Comparison of ENCODE assay signal across 32 cellular contexts in genomic region chr6:167569041-167569805, GRCh38.
"Had no signal": no experiment of that assay in that cellular context is flagged by ENCODE, and none has a peak within 500 bp of the region (broad histone marks: within the 10 kb centered on the region; RNA-seq: fewer than 3 reads in every experiment).

No MANE protein-coding gene starts in this region.

- H3K4me3 ChIP-seq: gastrocnemius medialis, lower lobe of right lung, ovary, prostate gland, smooth muscle cell, thyroid gland had no signal

- H3K27ac ChIP-seq: brain microvascular endothelial cell, lower lobe of right lung, ovary, prostate gland, thyroid gland, WERI-Rb-1 had no signal

- H3K27me3 Mint-ChIP-seq: dendritic cell treated with granulocyte-macrophage colony-stimulating factor and Interleukin-4, amounts not matched to agents 40 ng/mL and 50 ng/mL, for 4 days had no signal

- ATAC-seq: activated CD4-positive, CD25-positive, alpha-beta regulatory T cell treated with anti-CD3 and anti-CD28 coated beads, Interleukin-2, amount 50 U/mL, for 24 hours; gastrocnemius medialis; left lobe of liver; lower lobe of right lung; natural killer cell; stimulated activated memory B cell treated with anti-CD40 and anti-IgM and Interleukin-4, amounts not matched to agents 10 μg/mL and 1 μg/mL and 100 μg/mL, for 72 hours; stimulated activated naive CD8-positive, alpha-beta T cell treated with anti-CD3 and anti-CD28 coated beads, Interleukin-15, amount 100 ng/mL, for 72 hours had no signal

- DNase-seq: activated CD4-positive, alpha-beta T cell treated with anti-CD3 and anti-CD28 coated beads for 48 hours; activated CD4-positive, alpha-beta T cell treated with anti-CD3 and anti-CD28 coated beads, Interleukin-2, amount 50 U/mL, for 48 hours; activated CD8-positive, alpha-beta memory T cell treated with anti-CD3 and anti-CD28 coated beads, Interleukin-2, amount 50 U/mL, for 48 hours; activated gamma-delta T cell; activated naive CD4-positive, alpha-beta T cell treated with anti-CD3 and anti-CD28 coated beads, Interleukin-2, amount 10 ng/mL, durations not matched to agents 7 days and 5 days; activated T-cell treated with anti-CD3 and anti-CD28 coated beads, Interleukin-2, amount 50 U/mL, for 24 hours; amniotic stem cell; brain microvascular endothelial cell; caudate nucleus; gastrocnemius medialis; hippocampal formation; lower lobe of right lung; mesenchymal stem cell; natural killer cell; ovary; retina; stimulated activated CD4-positive, alpha-beta T cell treated with anti-CD3 and anti-CD28 coated beads, Interleukin-1b, Interleukin-23, amount 100 ng/mL, for 48 hours; stimulated activated CD4-positive, alpha-beta T cell treated with anti-CD3 and anti-CD28 coated beads, Interleukin-4, amount 100 ng/mL, for 4 hours; stimulated activated CD8-positive, alpha-beta memory T cell treated with anti-CD3 and anti-CD28 coated beads, Interleukin-4, amount 100 ng/mL, for 48 hours; stimulated activated naive CD8-positive, alpha-beta T cell treated with anti-CD3 and anti-CD28 coated beads, Interleukin-15, amount 100 ng/mL, for 72 hours; substantia nigra; SW 1271; T-helper 9 cell; thyroid gland; WERI-Rb-1 had no signal

- H3K4me3 Mint-ChIP-seq: activated naive CD4-positive, alpha-beta T cell treated with anti-CD3 and anti-CD28 coated beads, Interleukin-2, amount 10 ng/mL, durations not matched to agents 7 days and 5 days; activated T-cell treated with anti-CD3 and anti-CD28 coated beads, Interleukin-2, amount 50 U/mL, for 24 hours; dendritic cell treated with granulocyte-macrophage colony-stimulating factor and Interleukin-4, amounts not matched to agents 40 ng/mL and 50 ng/mL, for 4 days; natural killer cell; stimulated activated memory B cell treated with anti-CD40 and anti-IgM and Interleukin-4, amounts not matched to agents 10 μg/mL and 1 μg/mL and 100 μg/mL, for 72 hours; stimulated activated naive CD8-positive, alpha-beta T cell treated with anti-CD3 and anti-CD28 coated beads, Interleukin-15, amount 100 ng/mL, for 72 hours; T-helper 1 cell treated with Interleukin-12 subunit alpha and Interleukin-12 subunit beta and Interleukin-4 antibody, amounts not matched to agents 30 μg/mL and 1 μg/mL, for 36 hours had no signal

- H3K27me3 ChIP-seq: brain microvascular endothelial cell, gastrocnemius medialis, ovary, thyroid gland had no signal

- H3K9me3 Mint-ChIP-seq: activated naive CD4-positive, alpha-beta T cell treated with anti-CD3 and anti-CD28 coated beads, Interleukin-2, amount 10 ng/mL, durations not matched to agents 7 days and 5 days; activated T-cell treated with anti-CD3 and anti-CD28 coated beads, Interleukin-2, amount 50 U/mL, for 24 hours; dendritic cell treated with granulocyte-macrophage colony-stimulating factor and Interleukin-4, amounts not matched to agents 40 ng/mL and 50 ng/mL, for 4 days; natural killer cell; stimulated activated memory B cell treated with anti-CD40 and anti-IgM and Interleukin-4, amounts not matched to agents 10 μg/mL and 1 μg/mL and 100 μg/mL, for 72 hours; stimulated activated naive CD8-positive, alpha-beta T cell treated with anti-CD3 and anti-CD28 coated beads, Interleukin-15, amount 100 ng/mL, for 72 hours; T-helper 1 cell treated with Interleukin-12 subunit alpha and Interleukin-12 subunit beta and Interleukin-4 antibody, amounts not matched to agents 30 μg/mL and 1 μg/mL, for 36 hours had no signal

- H3K9me3 ChIP-seq: gastrocnemius medialis, lower lobe of right lung, ovary, prostate gland, thyroid gland had no signal

- H3K27ac Mint-ChIP-seq: activated naive CD4-positive, alpha-beta T cell treated with anti-CD3 and anti-CD28 coated beads, Interleukin-2, amount 10 ng/mL, durations not matched to agents 7 days and 5 days; activated T-cell treated with anti-CD3 and anti-CD28 coated beads, Interleukin-2, amount 50 U/mL, for 24 hours; dendritic cell treated with granulocyte-macrophage colony-stimulating factor and Interleukin-4, amounts not matched to agents 40 ng/mL and 50 ng/mL, for 4 days; natural killer cell; stimulated activated memory B cell treated with anti-CD40 and anti-IgM and Interleukin-4, amounts not matched to agents 10 μg/mL and 1 μg/mL and 100 μg/mL, for 72 hours; stimulated activated naive CD8-positive, alpha-beta T cell treated with anti-CD3 and anti-CD28 coated beads, Interleukin-15, amount 100 ng/mL, for 72 hours had no signal

- H3K4me1 ChIP-seq: prostate gland had no signal

- H3K4me1 Mint-ChIP-seq: activated naive CD4-positive, alpha-beta T cell treated with anti-CD3 and anti-CD28 coated beads, Interleukin-2, amount 10 ng/mL, durations not matched to agents 7 days and 5 days; natural killer cell; stimulated activated memory B cell treated with anti-CD40 and anti-IgM and Interleukin-4, amounts not matched to agents 10 μg/mL and 1 μg/mL and 100 μg/mL, for 72 hours; stimulated activated naive CD8-positive, alpha-beta T cell treated with anti-CD3 and anti-CD28 coated beads, Interleukin-15, amount 100 ng/mL, for 72 hours had no signal

- H3K36me3 Mint-ChIP-seq: activated naive CD4-positive, alpha-beta T cell treated with anti-CD3 and anti-CD28 coated beads, Interleukin-2, amount 10 ng/mL, durations not matched to agents 7 days and 5 days; natural killer cell; stimulated activated memory B cell treated with anti-CD40 and anti-IgM and Interleukin-4, amounts not matched to agents 10 μg/mL and 1 μg/mL and 100 μg/mL, for 72 hours had no signal

- H3K36me3 ChIP-seq: brain microvascular endothelial cell, gastrocnemius medialis, lower lobe of right lung, ovary, prostate gland, thyroid gland, WERI-Rb-1 had no signal
